Comparison of ENCODE assay signal across 29 cellular contexts in genomic region chr7:3097734-3098133, GRCh38.
"Had no signal": no experiment of that assay in that cellular context is flagged by ENCODE, and none has a peak within 500 bp of the region (broad histone marks: within the 10 kb centered on the region; RNA-seq: fewer than 3 reads in every experiment).

No MANE protein-coding gene starts in this region.

- H3K4me3 Mint-ChIP-seq: activated CD4-positive, alpha-beta memory T cell treated with anti-CD3 and anti-CD28 coated beads for 36 hours; activated CD4-positive, alpha-beta T cell treated with anti-CD3 and anti-CD28 coated beads for 36 hours; activated CD4-positive, alpha-beta T cell treated with anti-CD3 and anti-CD28 coated beads, Interleukin-2, amount 10 ng/mL, durations not matched to agents 24 days and 14 days; activated CD8-positive, alpha-beta memory T cell treated with anti-CD3 and anti-CD28 coated beads, Interleukin-2, amount 10 ng/mL, durations not matched to agents 7 days and 5 days; activated CD8-positive, alpha-beta T cell treated with anti-CD3 and anti-CD28 coated beads, Interleukin-2, amount 10 ng/mL, durations not matched to agents 7 days and 5 days; activated naive CD8-positive, alpha-beta T cell treated with anti-CD3 and anti-CD28 coated beads, Interleukin-2, amount 10 ng/mL, durations not matched to agents 7 days and 5 days; activated T-helper 17 cell treated with anti-CD3 and anti-CD28 coated beads, Interleukin-2, amount 50 U/mL, for 72 hours; brain; dendritic cell treated with granulocyte-macrophage colony-stimulating factor and Interleukin-4, amounts not matched to agents 40 ng/mL and 50 ng/mL, for 4 days; T-helper 17 cell; T-helper 2 cell treated with Interferon-gamma antibody and Interleukin-4, amounts not matched to agents 5 μg/mL and 100 μg/mL, for 36 hours had no signal

- H3K36me3 Mint-ChIP-seq: activated CD4-positive, alpha-beta memory T cell treated with anti-CD3 and anti-CD28 coated beads for 36 hours; brain had no signal

- ATAC-seq: activated CD4-positive, alpha-beta T cell treated with anti-CD3 and anti-CD28 coated beads for 36 hours; activated CD8-positive, alpha-beta memory T cell treated with anti-CD3 and anti-CD28 coated beads, Interleukin-2, amount 10 ng/mL, durations not matched to agents 7 days and 5 days; activated CD8-positive, alpha-beta T cell treated with anti-CD3 and anti-CD28 coated beads, Interleukin-2, amount 10 ng/mL, durations not matched to agents 7 days and 5 days; activated T-helper 17 cell treated with anti-CD3 and anti-CD28 coated beads, Interleukin-2, amount 50 U/mL, for 72 hours; foreskin keratinocyte; gastrocnemius medialis; heart left ventricle; T-helper 17 cell had no signal

- H3K27ac Mint-ChIP-seq: activated CD4-positive, alpha-beta memory T cell treated with anti-CD3 and anti-CD28 coated beads for 36 hours; activated CD4-positive, alpha-beta T cell treated with anti-CD3 and anti-CD28 coated beads, Interleukin-2, amount 10 ng/mL, durations not matched to agents 24 days and 14 days; activated CD8-positive, alpha-beta T cell treated with anti-CD3 and anti-CD28 coated beads, Interleukin-2, amount 10 ng/mL, durations not matched to agents 7 days and 5 days; dendritic cell treated with granulocyte-macrophage colony-stimulating factor and Interleukin-4, amounts not matched to agents 40 ng/mL and 50 ng/mL, for 4 days had no signal

- DNase-seq: activated CD4-positive, alpha-beta memory T cell treated with anti-CD3 and anti-CD28 coated beads for 36 hours; activated CD4-positive, alpha-beta T cell treated with anti-CD3 and anti-CD28 coated beads for 36 hours; activated CD4-positive, alpha-beta T cell treated with anti-CD3 and anti-CD28 coated beads, Interleukin-2, amount 10 ng/mL, durations not matched to agents 24 days and 14 days; activated CD4-positive, CD25-positive, alpha-beta regulatory T cell; activated CD4-positive, CD25-positive, alpha-beta regulatory T cell treated with anti-CD3 and anti-CD28 coated beads, Interleukin-2, amount 50 U/mL, for 72 hours; activated CD8-positive, alpha-beta memory T cell treated with anti-CD3 and anti-CD28 coated beads, Interleukin-2, amount 10 ng/mL, durations not matched to agents 7 days and 5 days; activated CD8-positive, alpha-beta memory T cell treated with anti-CD3 and anti-CD28 coated beads, Interleukin-2, amount 50 U/mL, for 4 hours; activated CD8-positive, alpha-beta T cell treated with anti-CD3 and anti-CD28 coated beads, Interleukin-2, amount 10 ng/mL, durations not matched to agents 7 days and 5 days; activated effector memory CD4-positive, alpha-beta T cell treated with Interleukin-2 at 50 U/mL for 16 hours; activated gamma-delta T cell treated with Interleukin-2 at 50 U/mL for 16 hours; activated naive CD4-positive, alpha-beta T cell treated with anti-CD3 and anti-CD28 coated beads, Interleukin-2, amount 50 U/mL, for 16 hours; activated naive CD4-positive, alpha-beta T cell treated with Interleukin-2 at 50 U/mL for 16 hours; activated naive CD8-positive, alpha-beta T cell treated with anti-CD3 and anti-CD28 coated beads, Interleukin-2, amount 10 ng/mL, durations not matched to agents 7 days and 5 days; activated T-cell treated with anti-CD3 and anti-CD28 coated beads, Interleukin-2, amount 50 U/mL, for 1 hour; central memory CD4-positive, alpha-beta T cell; dorsolateral prefrontal cortex; effector memory CD4-positive, alpha-beta T cell; erythroblast; foreskin keratinocyte; gastrocnemius medialis; glutamatergic neuron; heart left ventricle; T-helper 1 cell; T-helper 17 cell; T1000 had no signal

- H3K27me3 Mint-ChIP-seq: activated CD4-positive, alpha-beta memory T cell treated with anti-CD3 and anti-CD28 coated beads for 36 hours; activated CD4-positive, alpha-beta T cell treated with anti-CD3 and anti-CD28 coated beads for 36 hours; activated CD4-positive, alpha-beta T cell treated with anti-CD3 and anti-CD28 coated beads, Interleukin-2, amount 10 ng/mL, durations not matched to agents 24 days and 14 days; activated CD8-positive, alpha-beta memory T cell treated with anti-CD3 and anti-CD28 coated beads, Interleukin-2, amount 10 ng/mL, durations not matched to agents 7 days and 5 days; activated naive CD8-positive, alpha-beta T cell treated with anti-CD3 and anti-CD28 coated beads, Interleukin-2, amount 10 ng/mL, durations not matched to agents 7 days and 5 days; activated T-helper 17 cell treated with anti-CD3 and anti-CD28 coated beads, Interleukin-2, amount 50 U/mL, for 72 hours; T-helper 17 cell had no signal

- H3K9me3 Mint-ChIP-seq: activated CD4-positive, alpha-beta memory T cell treated with anti-CD3 and anti-CD28 coated beads for 36 hours; activated CD4-positive, alpha-beta T cell treated with anti-CD3 and anti-CD28 coated beads, Interleukin-2, amount 10 ng/mL, durations not matched to agents 24 days and 14 days; activated naive CD8-positive, alpha-beta T cell treated with anti-CD3 and anti-CD28 coated beads, Interleukin-2, amount 10 ng/mL, durations not matched to agents 7 days and 5 days; dendritic cell treated with granulocyte-macrophage colony-stimulating factor and Interleukin-4, amounts not matched to agents 40 ng/mL and 50 ng/mL, for 4 days; T-helper 2 cell treated with Interferon-gamma antibody and Interleukin-4, amounts not matched to agents 5 μg/mL and 100 μg/mL, for 36 hours had no signal

- H3K4me1 Mint-ChIP-seq: brain had no signal
